In the genomic region with DNA sequence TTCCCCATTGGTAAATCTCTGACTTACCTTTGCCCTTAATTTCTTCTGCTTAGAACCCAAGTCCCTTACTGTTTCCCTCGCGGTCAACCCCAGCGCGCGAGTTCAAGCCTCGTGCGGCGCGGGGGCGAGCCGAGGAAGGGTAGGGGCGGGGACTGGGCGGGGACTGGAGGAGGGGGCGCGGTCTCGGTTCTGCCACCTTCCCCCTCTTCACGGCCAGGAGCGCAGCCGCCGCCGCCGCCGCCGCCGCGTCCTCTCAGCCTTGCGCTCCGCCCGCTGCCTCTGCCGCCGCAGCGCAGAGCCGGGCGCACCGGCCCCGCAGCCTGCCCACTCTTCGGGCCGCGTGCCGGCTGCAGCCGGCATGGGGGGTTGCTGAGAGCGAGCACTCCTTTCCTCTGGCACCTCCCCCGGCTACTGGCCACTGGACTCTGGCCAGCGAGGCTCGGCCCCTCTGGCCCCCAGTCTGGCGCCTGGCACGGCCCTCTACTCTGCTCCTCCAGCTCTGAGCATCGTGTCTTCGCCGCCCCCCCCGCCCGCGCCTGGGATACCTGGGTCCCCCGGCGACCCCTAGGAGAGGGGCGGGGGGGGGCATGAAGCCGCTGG, we compare ENCODE assay signal across 8 cellular contexts. TPM values are rescaled to one million over a fixed set of nuclear protein-coding genes. Genes with fewer than 3 reads are reported as not detected.
A peak's percentile ranks its signal among the peaks of the same experiment; 100 is the strongest.
DNase-seq lines count a peak whose midpoint lies in the region; ATAC-seq and TF ChIP-seq lines count a peak whose summit lies in the region.

A gene with protein sequence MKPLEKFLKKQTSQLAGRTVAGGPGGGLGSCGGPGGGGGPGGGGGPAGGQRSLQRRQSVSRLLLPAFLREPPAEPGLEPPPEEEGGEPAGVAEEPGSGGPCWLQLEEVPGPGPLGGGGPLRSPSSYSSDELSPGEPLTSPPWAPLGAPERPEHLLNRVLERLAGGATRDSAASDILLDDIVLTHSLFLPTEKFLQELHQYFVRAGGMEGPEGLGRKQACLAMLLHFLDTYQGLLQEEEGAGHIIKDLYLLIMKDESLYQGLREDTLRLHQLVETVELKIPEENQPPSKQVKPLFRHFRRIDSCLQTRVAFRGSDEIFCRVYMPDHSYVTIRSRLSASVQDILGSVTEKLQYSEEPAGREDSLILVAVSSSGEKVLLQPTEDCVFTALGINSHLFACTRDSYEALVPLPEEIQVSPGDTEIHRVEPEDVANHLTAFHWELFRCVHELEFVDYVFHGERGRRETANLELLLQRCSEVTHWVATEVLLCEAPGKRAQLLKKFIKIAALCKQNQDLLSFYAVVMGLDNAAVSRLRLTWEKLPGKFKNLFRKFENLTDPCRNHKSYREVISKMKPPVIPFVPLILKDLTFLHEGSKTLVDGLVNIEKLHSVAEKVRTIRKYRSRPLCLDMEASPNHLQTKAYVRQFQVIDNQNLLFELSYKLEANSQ (plus strand): TSS at position 196 of the 600 bp plus-strand sequence. CDS start 392 bp downstream, at position 588.

- peaks cover 39% of the 10 kb centered on the region for H3K36me3 ChIP-seq in OCI-LY7 (ENCODE audit: insufficient read depth, low read length)
- peaks cover 8 to 38% (median 32%) of the 10 kb centered on the region in 4 donors for H3K36me3 ChIP-seq in stomach

- no TSS peak for BruUV-seq in OCI-LY7 (replicated peaks; lab: Mats Ljungman, UMichigan)

- ATAC-seq in HG02885 (IDR thresholded peaks at IDR 0.05; ENCODE audit: poor library complexity, unreplicated experiment): peak; percentile 74

- intact Hi-C loops in OCI-LY7 (cut with micrococcal nuclease; ENCODE audit: unreplicated experiment) (no loop called here), stomach (cut with DNase I; ENCODE audit: low total_unique reads) (no loop called here)

- CTCF ChIA-PET in OCI-LY7 (lab: Charles Lee; ENCODE audit: unreplicated experiment): no interaction called here

- no peak for TF ChIP-seq EP300 in stomach (IDR thresholded peaks at IDR 0.05)

- H3K27me3 ChIP-seq in stomach: peaks cover 0 to 8% (median 0%) of the 10 kb centered on the region in 3 donors

- no peaks in the 10 kb centered on the region for H3K79me2 ChIP-seq in OCI-LY7 (ENCODE audit: insufficient read depth, low read depth, low read length)

- H3K4me2 ChIP-seq in OCI-LY7 (ENCODE audit: low read length): peak within 1 kb of the TSS; percentile 50; the same call in 1 of the 2 replicates

- TF ChIP-seq POLR2A in stomach (IDR thresholded peaks at IDR 0.05): no peak

- H3K4me1 ChIP-seq in OCI-LY7 (ENCODE audit: insufficient read depth, low read length, poor library complexity, severe bottlenecking) (peaks cover 7% of the 10 kb centered on the region), stomach (peaks cover 37 to 57% (median 46%) of the 10 kb centered on the region in 4 donors)

- H3K36me3 Mint-ChIP-seq in neural crest cell (ENCODE audit: low read depth): peaks cover 10% of the 10 kb centered on the region

- POLR2A ChIA-PET in OCI-LY7 (lab: Charles Lee): interaction anchor here (0.6 kb wide), 1 partner anchor 123 kb away, joined by 6 read pairs; a partner anchor contains a TSS

- TF ChIP-seq CTCF in OCI-LY7 (conservative IDR thresholded peaks at IDR 0.05; ENCODE audit: low read length) (no peak), fibroblast of pulmonary artery (IDR thresholded peaks at IDR 0.05; ENCODE audit: low read length, missing control alignments) (no peak), neural crest cell (conservative IDR thresholded peaks at IDR 0.05) (no peak), stomach (IDR thresholded peaks at IDR 0.05) (no peak)

- in situ Hi-C loops in Caki2 (cut with HindIII; ENCODE audit: low pct_unique_long_range_greater_than_20kb, low sequenced_read_pairs): loop anchor here (10.0 to 25.0 kb wide), 2 partner anchors 73 to 110 kb away; a partner anchor contains a TSS

- H3K9me2 ChIP-seq in OCI-LY7 (ENCODE audit: insufficient read depth, low read length): no peaks in the 10 kb centered on the region

- H3K27me3 Mint-ChIP-seq in neural crest cell (ENCODE audit: low read depth): no peaks in the 10 kb centered on the region

- H3K27ac ChIP-seq in OCI-LY7 (ENCODE audit: low read depth, low read length, poor library complexity, severe bottlenecking): no peak within 1 kb of the TSS
- H3K27ac ChIP-seq in stomach: peak within 1 kb of the TSS; percentile 73 to 77 (median 75)

- H3K4me1 Mint-ChIP-seq in neural crest cell: peaks cover 20% of the 10 kb centered on the region

- H3K9me3 Mint-ChIP-seq in neural crest cell: no peaks in the 10 kb centered on the region

- WGBS in stomach, 5 donors: 0% methylated on average over 27 to 56 of the region's 57 CpGs

- no peaks in the 10 kb centered on the region for H3K9me3 ChIP-seq in OCI-LY7 (ENCODE audit: low read length)
- H3K9me3 ChIP-seq in stomach: no peaks in the 10 kb centered on the region

- no peaks in the 10 kb centered on the region for H4K20me1 ChIP-seq in OCI-LY7 (ENCODE audit: insufficient read depth, low read length)

- H3K4me3 ChIP-seq in OCI-LY7 (ENCODE audit: low read depth, low read length, poor library complexity, severe bottlenecking): no peak within 1 kb of the TSS
- peak within 1 kb of the TSS; percentile 46 for H3K4me3 ChIP-seq in fibroblast of pulmonary artery (replicated peaks; ENCODE audit: low read depth, low read length)
- H3K4me3 ChIP-seq in stomach: peak within 1 kb of the TSS; percentile 52 to 61 (median 59)

- no peak within 1 kb of the TSS for H2AFZ ChIP-seq in OCI-LY7 (ENCODE audit: low read length)

- DNase-seq in Caki2 (ENCODE audit: low read depth) (peak; percentile 69), OCI-LY7 (ENCODE audit: low spot score) (no peak), fibroblast of pulmonary artery (ENCODE audit: low read depth) (peak; percentile 62), neural crest cell (ENCODE audit: low read depth, low spot score) (peak; percentile 60), stomach (peak; percentile 87), UCSD-AML1 (lab: John Stamatoyannopoulos, UW; ENCODE audit: unreplicated experiment) (no peak)
- DNase-seq in activated T-helper 9 cell treated with anti-CD3 and anti-CD28 coated beads, Interleukin-2, amount 50 U/mL, for 16 hours (ENCODE audit: low read depth): peak; percentile 79

- peak within 1 kb of the TSS; percentile 82 for H3K4me3 Mint-ChIP-seq in neural crest cell

- H3K27ac Mint-ChIP-seq in neural crest cell (ENCODE audit: unreplicated experiment): no peak within 1 kb of the TSS

RNA-seq across cellular contexts. Expression of the gene that starts here (rescaled TPM):
- 1.7 and 5.9 TPM in 2 replicates for total RNA-seq in Caki2 (2014; rRNA removed; shearing (Covaris generic); ENCODE audit: low replicate concordance)
- 2.1 and 4.9 TPM in 2 replicates for total RNA-seq in OCI-LY7 (2014; rRNA removed; shearing (Covaris generic))
- 5.2 and 5.8 TPM in 2 replicates for total RNA-seq in OCI-LY7 (2022)
- 23.3 and 24.1 TPM in 2 replicates for total RNA-seq in neural crest cell
- total RNA-seq in stomach: 100 to 1,000 TPM in 1 of 5 donors, 10 to 100 TPM in 3, 1 to 10 TPM in 1; 8.5 to 294 (median 29.0) TPM
- polyA plus RNA-seq in stomach: 10 to 100 TPM in 2 of 3 donors, 1 to 10 TPM in 1; 5.2 to 76.8 (median 15.4) TPM

Comparison
In these comparisons a context has a peak if more than half of its experiments do, and no peak if none do; other contexts are left out.
1. DNase-seq: peak in Caki2 (single experiment), activated T-helper 9 cell treated with anti-CD3 and anti-CD28 coated beads, Interleukin-2, amount 50 U/mL, for 16 hours (single experiment), fibroblast of pulmonary artery (single experiment), neural crest cell (single experiment) and stomach (single experiment); none in OCI-LY7 (single experiment) and UCSD-AML1 (single experiment).